ENCODE assay signal across 28 cellular contexts in genomic region chr20:44773070-44773829, GRCh38. TPM values are rescaled to one million over a fixed set of nuclear protein-coding genes. Genes with fewer than 3 reads are reported as not detected.
DNase-seq lines count a peak whose midpoint lies in the region; ATAC-seq, FAIRE-seq and TF ChIP-seq lines count a peak whose summit lies in the region.
"Had no signal": no experiment of that assay in that cellular context is flagged by ENCODE, and none has a peak within 500 bp of the region (broad histone marks: within the 10 kb centered on the region; RNA-seq: fewer than 3 reads in every experiment).

No MANE protein-coding gene starts in this region.

- no peak for DNase-seq in H9
- peak; percentile 66 for DNase-seq in NCI-H345 (lab: John Stamatoyannopoulos, UW)
- DNase-seq in H1 (ENCODE audit: low read depth in 1 of 2, low spot score in 2 of 2) = no peak
- DNase-seq in spleen = peak; percentile 41
- no peak for DNase-seq in DMS 273 treated with DMSO at 0.1 percent for 48 hours (lab: John Stamatoyannopoulos, UW)
- no peak for DNase-seq in activated CD4-positive, CD25-positive, alpha-beta regulatory T cell (lab: John Stamatoyannopoulos, UW)
- DNase-seq: CD4-positive, CD25-positive, alpha-beta regulatory T cell; COR-L47; DMS79 treated with DMSO at 0.1 percent for 48 hours; IMR-90; MV-4-11; NCI-H1105 treated with DMSO at 0.1 percent for 48 hours; NCI-H1694 treated with DMSO at 0.1 percent for 48 hours; NCI-H2107; NCI-H510A treated with DMSO at 0.1 percent for 48 hours; NCI-H774; NK-92 treated with Interleukin-12 subunit alpha and Interleukin-12 subunit beta, amount 100 ng/mL, for 24 hours; T-helper 1 cell had no signal

- H3K23me2 ChIP-seq in H9 (ENCODE audit: insufficient read length, low read depth, low read length, poor library complexity, severe bottlenecking) (no peaks in the 10 kb centered on the region), H1 (ENCODE audit: low read depth, low read length) (no peaks in the 10 kb centered on the region)

- H3K27ac ChIP-seq in H9 (ENCODE audit: insufficient read length, low read depth, low read length) (no peak overlapping the region), H1 (ENCODE audit: low read depth, low read length) (no peak overlapping the region), spleen (no peak overlapping the region)
- H3K27ac ChIP-seq: HL-60, KMS-11, SJSA1 had no signal

- no peak overlapping the region for H2BK12ac ChIP-seq in H9 (ENCODE audit: insufficient read length, low read depth, low read length)
- H2BK12ac ChIP-seq in H1 (ENCODE audit: low read depth, low read length) = no peak overlapping the region

- FAIRE-seq in H1 (lab: Jason Lieb, UNC) = no peak
- FAIRE-seq: GM12878 had no signal

- H2AFZ ChIP-seq in H9 (ENCODE audit: low read length) = no peak overlapping the region
- no peak overlapping the region for H2AFZ ChIP-seq in H1 (ENCODE audit: low read length)

- H2BK20ac ChIP-seq in H9 (ENCODE audit: low read depth, low read length, poor library complexity, severe bottlenecking) (no peak overlapping the region), H1 (ENCODE audit: low read length) (no peak overlapping the region)

- H3K36me3 Mint-ChIP-seq in H9 (ENCODE audit: insufficient read depth in 1 of 3, low read depth in 3 of 3) = peaks cover 0 to 7% (median 0%) of the 10 kb centered on the region in 3 experiments; a peak in 2 of 7 replicates
- H3K36me3 Mint-ChIP-seq: CD4-positive, CD25-positive, alpha-beta regulatory T cell had no signal

- H3K4me1 ChIP-seq in H9 (ENCODE audit: insufficient read depth, low read length) = no peaks in the 10 kb centered on the region
- peaks cover 0 to 2% (median 0%) of the 10 kb centered on the region in 4 experiments; a peak in 1 of 7 replicates for H3K4me1 ChIP-seq in H1 (replicated peaks in 1 of 4; ENCODE audit: control insufficient read depth in 3 of 4, insufficient read depth in 4 of 4, low read length in 3 of 4)
- H3K4me1 ChIP-seq in spleen = no peaks in the 10 kb centered on the region
- H3K4me1 ChIP-seq: HAP-1, SJSA1 had no signal

- no peak for ATAC-seq in HG03025 (IDR thresholded peaks at IDR 0.05; ENCODE audit: low FRiP score, unreplicated experiment)
- ATAC-seq: GM12878, Panc1 had no signal

- H2BK120ac ChIP-seq in H9 (ENCODE audit: low read depth, low read length, poor library complexity, severe bottlenecking) (no peak overlapping the region), H1 (replicated peaks; ENCODE audit: low read depth, low read length) (no peak overlapping the region)

- no peaks in the 10 kb centered on the region for H3K9me3 ChIP-seq in H9 (ENCODE audit: control insufficient read depth, low read depth, low read length)
- no peaks in the 10 kb centered on the region for H3K9me3 ChIP-seq in H1 (ENCODE audit: insufficient read depth in 2 of 2, low read depth in 1 of 2, low read length in 1 of 2)
- no peaks in the 10 kb centered on the region for H3K9me3 ChIP-seq in spleen
- H3K9me3 ChIP-seq: HAP-1, SJSA1 had no signal

- H3K27me3 ChIP-seq in H9 (ENCODE audit: insufficient read depth, low read length) (no peaks in the 10 kb centered on the region), H1 (replicated peaks in 1 of 4; ENCODE audit: control insufficient read depth in 3 of 4, extremely low read depth in 1 of 4, insufficient read depth in 3 of 4, low read length in 3 of 4) (no peaks in the 10 kb centered on the region), spleen (replicated peaks in 1 of 7) (peaks cover 0 to 78% (median 6%) of the 10 kb centered on the region in 7 donors)

- H3K18ac ChIP-seq in H9 (ENCODE audit: insufficient read length, low read depth, low read length) (no peak overlapping the region), H1 (ENCODE audit: extremely low read depth, low read length) (no peak overlapping the region)

- H4K8ac ChIP-seq in H9 (replicated peaks; ENCODE audit: insufficient read length, low read depth, low read length) (no peak overlapping the region), H1 (ENCODE audit: extremely low read depth, insufficient read depth, low read length) (no peak overlapping the region)

- peaks cover 5 to 8% of the 10 kb centered on the region in 2 experiments; a peak in 3 of 4 replicates for H3K4me1 Mint-ChIP-seq in H9
- H3K4me1 Mint-ChIP-seq: CD4-positive, CD25-positive, alpha-beta regulatory T cell had no signal

- H3K79me2 ChIP-seq in H9 (ENCODE audit: insufficient read depth, low read length) (no peaks in the 10 kb centered on the region), H1 (ENCODE audit: control insufficient read depth in 1 of 2, insufficient read depth in 2 of 2, low read length in 2 of 2) (peaks cover 0 to 3% of the 10 kb centered on the region in 2 experiments; a peak in 1 of 4 replicates)

- TF ChIP-seq POLR2A in H1 (IDR thresholded peaks at IDR 0.05; ENCODE audit: control extremely low read depth in 1 of 2, low read depth in 2 of 2, low read length in 2 of 2) (no peak), spleen (IDR thresholded peaks at IDR 0.05) (no peak)

- no peak for TF ChIP-seq EP300 in H1 (IDR thresholded peaks at IDR 0.05; ENCODE audit: borderline replicate concordance in 1 of 2, low read depth in 2 of 2, low read length in 2 of 2)

- H3K36me3 ChIP-seq in H1 (ENCODE audit: control insufficient read depth in 2 of 4, insufficient read depth in 4 of 4, low read length in 3 of 4) (no peaks in the 10 kb centered on the region; a peak in 1 of 8 replicates), spleen (no peaks in the 10 kb centered on the region)
- H3K36me3 ChIP-seq: HAP-1, SJSA1 had no signal

- H2BK5ac ChIP-seq in H9 (ENCODE audit: insufficient read length, low read length) = no peak overlapping the region
- peak overlapping the region; percentile 83 for H2BK5ac ChIP-seq in H1 (ENCODE audit: low read depth, low read length)

- no peak overlapping the region for H4K91ac ChIP-seq in H9 (ENCODE audit: insufficient read length, low read depth, low read length)
- no peak overlapping the region for H4K91ac ChIP-seq in H1 (replicated peaks; ENCODE audit: insufficient read length, low read length)

- H3K9ac ChIP-seq in H9 (ENCODE audit: extremely low read depth, insufficient read length, low read length) = no peak overlapping the region
- H3K9ac ChIP-seq in H1 (replicated peaks in 1 of 4; ENCODE audit: extremely low read depth in 1 of 4, low read depth in 3 of 4, low read length in 3 of 4) = no peak overlapping the region; a peak in 1 of 7 replicates
- H3K9ac ChIP-seq: KMS-11 had no signal

- H2BK15ac ChIP-seq in H9 (ENCODE audit: low read depth, low read length) = no peak overlapping the region
- peak overlapping the region; percentile 46 for H2BK15ac ChIP-seq in H1 (ENCODE audit: low read length)

- no peak for TF ChIP-seq CTCF in H9 (conservative IDR thresholded peaks at IDR 0.05)
- no peak for TF ChIP-seq CTCF in H1 (IDR thresholded peaks at IDR 0.05; ENCODE audit: control extremely low read depth in 1 of 3, insufficient read depth in 1 of 3, low read depth in 1 of 3, low read length in 3 of 3)
- no peak for TF ChIP-seq CTCF in spleen (IDR thresholded peaks at IDR 0.05 in 8 of 11, conservative IDR thresholded peaks at IDR 0.05 in 3 of 11)

- no peak overlapping the region for H3T11ph ChIP-seq in H9 (ENCODE audit: low read length)

- POLR2A ChIA-PET in H1 (lab: Charles Lee; ENCODE audit: partially characterized antibody) = interaction anchor here (0.6 kb wide), 1 partner anchor 150 kb away, joined by 5 read pairs; no protein-coding TSS in a partner anchor

- H3K56ac ChIP-seq in H9 (ENCODE audit: insufficient read length, low read depth, low read length) (no peak overlapping the region), H1 (replicated peaks; ENCODE audit: insufficient read length, low read depth, low read length) (no peak overlapping the region)

- H3K4me3 ChIP-seq in H1 (ENCODE audit: extremely low read depth in 1 of 4, insufficient read depth in 2 of 4, low read depth in 3 of 4, low read length in 4 of 4) = no peak overlapping the region
- no peak overlapping the region for H3K4me3 ChIP-seq in spleen
- H3K4me3 ChIP-seq: GM12878, HAP-1, SJSA1 had no signal

- no peak overlapping the region for H3K23ac ChIP-seq in H9 (ENCODE audit: insufficient read length, low read depth, low read length)
- no peak overlapping the region for H3K23ac ChIP-seq in H1 (ENCODE audit: insufficient read length)

- H2AK5ac ChIP-seq in H9 (ENCODE audit: insufficient read length, low read length) = no peak overlapping the region
- H2AK5ac ChIP-seq in H1 (ENCODE audit: low read depth, low read length) = no peak overlapping the region; the same call in 1 of the 2 replicates

- H3K79me1 ChIP-seq in H9 (ENCODE audit: insufficient read depth, low read depth, low read length, poor library complexity, severe bottlenecking) (no peaks in the 10 kb centered on the region), H1 (ENCODE audit: low read depth, low read length) (no peaks in the 10 kb centered on the region; the same call in 1 of the 2 replicates)

- H3K4me3 Mint-ChIP-seq in H9 = no peak overlapping the region
- H3K4me3 Mint-ChIP-seq: CD4-positive, CD25-positive, alpha-beta regulatory T cell had no signal

- H4K20me1 ChIP-seq in H9 (ENCODE audit: control insufficient read depth, insufficient read depth, insufficient read length) (no peaks in the 10 kb centered on the region), H1 (replicated peaks in 1 of 2; ENCODE audit: control insufficient read depth in 1 of 2, insufficient read depth in 2 of 2, low read length in 2 of 2) (peaks cover 16 to 22% of the 10 kb centered on the region in 2 experiments)

- H4K5ac ChIP-seq in H9 (ENCODE audit: insufficient read length, low read depth, low read length) = no peak overlapping the region
- H4K5ac ChIP-seq in H1 (ENCODE audit: insufficient read length, low read depth, low read length) = no peak overlapping the region

- peak overlapping the region; percentile 41; the same call in 1 of the 2 replicates for H3K14ac ChIP-seq in H9 (ENCODE audit: insufficient read depth, low read length)
- no peak overlapping the region for H3K14ac ChIP-seq in H1 (ENCODE audit: insufficient read length)

- H3K27ac Mint-ChIP-seq in H9 = no peak overlapping the region
- H3K27ac Mint-ChIP-seq: CD4-positive, CD25-positive, alpha-beta regulatory T cell had no signal

- intact Hi-C loops in spleen (cut with DNase I; ENCODE audit: low total_unique reads) = no loop called here

- H3K4me2 ChIP-seq in H9 (ENCODE audit: insufficient read depth, insufficient read length, low read length) (no peak overlapping the region), H1 (ENCODE audit: insufficient read depth in 1 of 2, low read depth in 2 of 2, low read length in 2 of 2) (no peak overlapping the region)
- H3K4me2 ChIP-seq: KMS-11 had no signal

- TF ChIP-seq RAD21 in H1 (IDR thresholded peaks at IDR 0.05 in 1 of 2, conservative IDR thresholded peaks at IDR 0.05 in 1 of 2; ENCODE audit: low read depth in 2 of 2, low read length in 2 of 2) = no peak

- CTCF ChIA-PET in H1 (lab: Charles Lee; ENCODE audit: partially characterized antibody) = interaction anchor here (1.0 to 1.5 kb wide), 4 partner anchors 16 to 47 kb away, joined by 3 to 4 read pairs (median 4); no protein-coding TSS in a partner anchor

- H3K4ac ChIP-seq in H9 (ENCODE audit: low read depth, low read length) (no peak overlapping the region), H1 (replicated peaks; ENCODE audit: insufficient read length, low read depth, low read length) (no peak overlapping the region)

- peaks cover 1% of the 10 kb centered on the region; the same call in 1 of the 2 replicates for H3K27me3 Mint-ChIP-seq in H9 (ENCODE audit: low read depth)

- no CpG with 5 or more reads among the region's 10 CpGs for WGBS in H9 (ENCODE audit: extremely low coverage, insufficient read length, low lambda C conversion rate)
- 79% methylated on average over 10 of the region's 10 CpGs; no CpG with 5 or more reads in 1 of the 2 experiments for WGBS in H1 (ENCODE audit: extremely low coverage in 1 of 2, insufficient coverage in 1 of 2, insufficient read length in 1 of 2, insufficient replicate concordance in 2 of 2, low coverage in 1 of 2, low lambda C conversion rate in 2 of 2, missing lambda C conversion rate in 1 of 2), 2 experiments
- WGBS in spleen, 5 donors = 48 to 64% (median 57%) methylated on average over 10 of the region's 10 CpGs

- H3K9me3 Mint-ChIP-seq in H9 = no peaks in the 10 kb centered on the region

RNA-seq across cellular contexts. Expression of gene KCNK15, which starts 27.6 kb away (rescaled TPM):
- total RNA-seq in H9 (2021) (0.33 and 0.39 TPM in 2 replicates), spleen (under 1 TPM in 5 of 7 donors, not detected in 2; 0.17 to 0.92 (median 0.47) TPM)
- total RNA-seq in H1 (2021; fragmentation: NEBNext Ultra II Directional; extraction: Animal tissue kit (Norgen Biotek cat#: 25700)) = 0.24 and 0.33 TPM in 2 replicates
- polyA plus RNA-seq in H1 (2011; rRNA removed) (0.33 and 0.74 TPM in 2 replicates), spleen (under 1 TPM in 2 of 3 donors, not detected in 1; 0.06 to 0.08 TPM)
- polyA plus RNA-seq in H1 (2011; cell fraction: cytosol; rRNA removed) = 0.30 TPM
- 0.54 TPM for polyA plus RNA-seq in H1 (2011; cell fraction: nucleus; rRNA removed)
- 0.17 to 0.52 TPM (median 0.37 TPM) in 4 replicates for polyA plus RNA-seq in H1 (2012, experiment 1 of 2)
- polyA plus RNA-seq in H1 (2012, experiment 2 of 2) = 0.22 TPM
- 0.26 TPM for polyA plus RNA-seq in H1 (2013, experiment 1 of 2)
- polyA plus RNA-seq in H1 (2013, experiment 2 of 2) = 0.26 TPM
- polyA minus RNA-seq in H1 (2011; rRNA and poly(A)+ RNA removed) = 0.17 and 0.79 TPM in 2 replicates
- polyA minus RNA-seq in H1 (2011; cell fraction: cytosol; rRNA and poly(A)+ RNA removed) = 0.66 TPM
- polyA minus RNA-seq in H1 (2011; cell fraction: nucleus; rRNA and poly(A)+ RNA removed) = 2.1 TPM
- total RNA-seq: A673; CD4-positive, CD25-positive, alpha-beta regulatory T cell; GM12878; HT-29; IMR-90; SJSA1 had no signal
- polyA plus RNA-seq: CD4-positive, CD25-positive, alpha-beta regulatory T cell; GM12878; IMR-90 had no signal

RNA-seq across cellular contexts. Expression of gene RIMS4, which starts 37.1 kb away (rescaled TPM):
- 15.5 and 16.3 TPM in 2 replicates for total RNA-seq in H9 (2021)
- total RNA-seq in H1 (2021; fragmentation: NEBNext Ultra II Directional; extraction: Animal tissue kit (Norgen Biotek cat#: 25700)) = 44.2 and 49.8 TPM in 2 replicates
- polyA plus RNA-seq in H1 (2011; rRNA removed) = 13.3 and 18.9 TPM in 2 replicates
- 14.4 TPM for polyA plus RNA-seq in H1 (2011; cell fraction: cytosol; rRNA removed)
- polyA plus RNA-seq in H1 (2011; cell fraction: nucleus; rRNA removed) = 23.8 TPM
- 24.4 to 33.1 TPM (median 29.0 TPM) in 4 replicates for polyA plus RNA-seq in H1 (2012, experiment 1 of 2)
- 34.8 TPM for polyA plus RNA-seq in H1 (2012, experiment 2 of 2)
- polyA plus RNA-seq in H1 (2013, experiment 1 of 2) = 10.3 TPM
- 10.5 TPM for polyA plus RNA-seq in H1 (2013, experiment 2 of 2)
- 26.1 and 29.8 TPM in 2 replicates for polyA minus RNA-seq in H1 (2011; rRNA and poly(A)+ RNA removed)
- polyA minus RNA-seq in H1 (2011; cell fraction: cytosol; rRNA and poly(A)+ RNA removed) = 23.3 TPM
- polyA minus RNA-seq in H1 (2011; cell fraction: nucleus; rRNA and poly(A)+ RNA removed) = 12.1 TPM
- not detected for total RNA-seq in spleen
- under 1 TPM in 2 of 3 donors, not detected in 1; under 0.01 to 0.02 TPM for polyA plus RNA-seq in spleen
- total RNA-seq: CD4-positive, CD25-positive, alpha-beta regulatory T cell; HT-29; IMR-90; SJSA1 had no signal
- polyA plus RNA-seq: BJ; CD4-positive, CD25-positive, alpha-beta regulatory T cell; IMR-90 had no signal

RNA-seq across cellular contexts. Expression of gene CCN5, which starts 58.1 kb away (rescaled TPM):
- total RNA-seq in H9 (2021) = not detected in 2 replicates
- total RNA-seq in H1 (2021; fragmentation: NEBNext Ultra II Directional; extraction: Animal tissue kit (Norgen Biotek cat#: 25700)) = not detected in 2 replicates
- not detected in 2 replicates for polyA plus RNA-seq in H1 (2011; rRNA removed)
- not detected for polyA plus RNA-seq in H1 (2011; cell fraction: cytosol; rRNA removed)
- not detected for polyA plus RNA-seq in H1 (2011; cell fraction: nucleus; rRNA removed)
- polyA plus RNA-seq in H1 (2012, experiment 1 of 2) = 0.07 TPM in 1 of 4 replicates, not detected in the others
- 0.10 TPM for polyA plus RNA-seq in H1 (2012, experiment 2 of 2)
- polyA plus RNA-seq in H1 (2013, experiment 1 of 2) = not detected
- not detected for polyA plus RNA-seq in H1 (2013, experiment 2 of 2)
- not detected in 2 replicates for polyA minus RNA-seq in H1 (2011; rRNA and poly(A)+ RNA removed)
- 6.5 TPM for polyA minus RNA-seq in H1 (2011; cell fraction: cytosol; rRNA and poly(A)+ RNA removed)
- 2.2 TPM for polyA minus RNA-seq in H1 (2011; cell fraction: nucleus; rRNA and poly(A)+ RNA removed)
- total RNA-seq in spleen = 1 to 10 TPM in 4 of 7 donors, under 1 TPM in 2, not detected in 1; 0.51 to 7.4 (median 1.5) TPM
- 10 to 100 TPM in 1 of 3 donors, 1 to 10 TPM in 2; 1.3 to 10.6 (median 5.7) TPM for polyA plus RNA-seq in spleen
- total RNA-seq: A673; CD4-positive, CD25-positive, alpha-beta regulatory T cell; HT-29; IMR-90; SJSA1 had no signal
- polyA plus RNA-seq: CD4-positive, CD25-positive, alpha-beta regulatory T cell; IMR-90 had no signal

Comparison
In these comparisons a context has a peak if more than half of its experiments do, and no peak if none do; other contexts are left out.
1. DNase-seq: peak in NCI-H345 (single experiment) and spleen (single experiment); none in H9 (single experiment), H1 (0 of 2), DMS 273 treated with DMSO at 0.1 percent for 48 hours (single experiment) and activated CD4-positive, CD25-positive, alpha-beta regulatory T cell (0 of 4).
2. RNA of gene RIMS4, which starts 37.1 kb away (total RNA-seq): 44.2 to 49.8 TPM in H1 and 15.5 to 16.3 TPM in H9; not detected in spleen; every median in the first group is over 10 times any median in the second.